21 cellular contexts compared by ENCODE assay signal in genomic region chr2:150977296-150977695, GRCh38.
"Had no signal": no experiment of that assay in that cellular context is flagged by ENCODE, and none has a peak within 500 bp of the region (broad histone marks: within the 10 kb centered on the region; RNA-seq: fewer than 3 reads in every experiment).

No MANE protein-coding gene starts in this region.

- H3K4me1 ChIP-seq: parathyroid adenoma, right lobe of liver, uterus had no signal

- H3K36me3 ChIP-seq: right lobe of liver, thyroid gland, uterus had no signal

- H3K27ac ChIP-seq: parathyroid adenoma, right lobe of liver, skin epidermis, thyroid gland, uterus had no signal

- ATAC-seq: activated CD8-positive, alpha-beta T cell treated with anti-CD3 and anti-CD28 coated beads, Interleukin-2, amount 10 ng/mL, durations not matched to agents 7 days and 5 days; esophagus mucosa; natural killer cell treated with Interleukin-12 subunit alpha and Interleukin-12 subunit beta and Interleukin-15 and Interleukin-18, amount 100 ng/mL, for 72 hours; right lobe of liver had no signal

- H3K27me3 Mint-ChIP-seq: activated naive CD4-positive, alpha-beta T cell treated with anti-CD3 and anti-CD28 coated beads, Interleukin-2, amount 50 U/mL, for 24 hours; brain; dendritic cell treated with granulocyte-macrophage colony-stimulating factor and Interleukin-4, amounts not matched to agents 40 ng/mL and 50 ng/mL, for 4 days; natural killer cell treated with Interleukin-12 subunit alpha and Interleukin-12 subunit beta and Interleukin-15 and Interleukin-18, amount 100 ng/mL, for 72 hours had no signal

- H3K4me1 Mint-ChIP-seq: activated naive CD4-positive, alpha-beta T cell treated with anti-CD3 and anti-CD28 coated beads, Interleukin-2, amount 50 U/mL, for 24 hours had no signal

- H3K9me3 ChIP-seq: right lobe of liver, thyroid gland, uterus had no signal

- DNase-seq: activated CD4-positive, alpha-beta T cell treated with anti-CD3 and anti-CD28 coated beads, Interleukin-2, amount 50 U/mL, for 1 hour; activated CD4-positive, CD25-positive, alpha-beta regulatory T cell treated with anti-CD3 and anti-CD28 coated beads, Interleukin-2, amount 50 U/mL, for 72 hours; activated CD8-positive, alpha-beta T cell treated with anti-CD3 and anti-CD28 coated beads, Interleukin-2, amount 10 ng/mL, durations not matched to agents 7 days and 5 days; activated gamma-delta T cell treated with Interleukin-2 at 50 U/mL for 16 hours; activated T-cell treated with anti-CD3 and anti-CD28 coated beads, Interleukin-2, amount 50 U/mL, for 1 hour; anterior cingulate cortex; caudate nucleus; effector CD8-positive, alpha-beta T cell; glutamatergic neuron; right lobe of liver; stimulated activated CD4-positive, alpha-beta T cell treated with anti-CD3 and anti-CD28 coated beads, Interleukin-1b, Interleukin-23, amount 100 ng/mL, for 48 hours; thyroid gland; uterus had no signal

- H3K4me3 ChIP-seq: right lobe of liver, skin epidermis, thyroid gland, uterus had no signal

- H3K4me3 Mint-ChIP-seq: activated CD8-positive, alpha-beta T cell treated with anti-CD3 and anti-CD28 coated beads, Interleukin-2, amount 10 ng/mL, durations not matched to agents 7 days and 5 days; activated naive CD4-positive, alpha-beta T cell treated with anti-CD3 and anti-CD28 coated beads, Interleukin-2, amount 50 U/mL, for 24 hours; brain; dendritic cell treated with granulocyte-macrophage colony-stimulating factor and Interleukin-4, amounts not matched to agents 40 ng/mL and 50 ng/mL, for 4 days; natural killer cell treated with Interleukin-12 subunit alpha and Interleukin-12 subunit beta and Interleukin-15 and Interleukin-18, amount 100 ng/mL, for 72 hours; stimulated activated naive CD8-positive, alpha-beta T cell treated with anti-CD3 and anti-CD28 coated beads, Interleukin-15, Interleukin-2, amounts not matched to agents 100 ng/mL and 50 ng/mL, for 24 hours had no signal

- H3K27me3 ChIP-seq: right lobe of liver, thyroid gland, uterus had no signal

- H3K27ac Mint-ChIP-seq: activated CD8-positive, alpha-beta T cell treated with anti-CD3 and anti-CD28 coated beads, Interleukin-2, amount 10 ng/mL, durations not matched to agents 7 days and 5 days; activated naive CD4-positive, alpha-beta T cell treated with anti-CD3 and anti-CD28 coated beads, Interleukin-2, amount 50 U/mL, for 24 hours; dendritic cell treated with granulocyte-macrophage colony-stimulating factor and Interleukin-4, amounts not matched to agents 40 ng/mL and 50 ng/mL, for 4 days; natural killer cell treated with Interleukin-12 subunit alpha and Interleukin-12 subunit beta and Interleukin-15 and Interleukin-18, amount 100 ng/mL, for 72 hours; stimulated activated naive CD8-positive, alpha-beta T cell treated with anti-CD3 and anti-CD28 coated beads, Interleukin-15, Interleukin-2, amounts not matched to agents 100 ng/mL and 50 ng/mL, for 24 hours had no signal

- H3K36me3 Mint-ChIP-seq: activated naive CD4-positive, alpha-beta T cell treated with anti-CD3 and anti-CD28 coated beads, Interleukin-2, amount 50 U/mL, for 24 hours; brain; natural killer cell treated with Interleukin-12 subunit alpha and Interleukin-12 subunit beta and Interleukin-15 and Interleukin-18, amount 100 ng/mL, for 72 hours had no signal

- H3K9me3 Mint-ChIP-seq: activated naive CD4-positive, alpha-beta T cell treated with anti-CD3 and anti-CD28 coated beads, Interleukin-2, amount 50 U/mL, for 24 hours; dendritic cell treated with granulocyte-macrophage colony-stimulating factor and Interleukin-4, amounts not matched to agents 40 ng/mL and 50 ng/mL, for 4 days; stimulated activated naive CD8-positive, alpha-beta T cell treated with anti-CD3 and anti-CD28 coated beads, Interleukin-15, Interleukin-2, amounts not matched to agents 100 ng/mL and 50 ng/mL, for 24 hours had no signal
